ENCODE assay signal across 1 cellular context in genomic region chr20:17327185-17327780, GRCh38.
TF ChIP-seq lines count a peak whose summit lies in the region.

No MANE protein-coding gene starts in this region.

TF ChIP-seq in GM23338, 12 proteins besides CTCF, POLR2A, EP300 and RAD21 (continued from another document):
- TF ChIP-seq ZNF462 (CRISPR knock-in tag; IDR thresholded peaks at IDR 0.05): no peak
